In the genomic region with DNA sequence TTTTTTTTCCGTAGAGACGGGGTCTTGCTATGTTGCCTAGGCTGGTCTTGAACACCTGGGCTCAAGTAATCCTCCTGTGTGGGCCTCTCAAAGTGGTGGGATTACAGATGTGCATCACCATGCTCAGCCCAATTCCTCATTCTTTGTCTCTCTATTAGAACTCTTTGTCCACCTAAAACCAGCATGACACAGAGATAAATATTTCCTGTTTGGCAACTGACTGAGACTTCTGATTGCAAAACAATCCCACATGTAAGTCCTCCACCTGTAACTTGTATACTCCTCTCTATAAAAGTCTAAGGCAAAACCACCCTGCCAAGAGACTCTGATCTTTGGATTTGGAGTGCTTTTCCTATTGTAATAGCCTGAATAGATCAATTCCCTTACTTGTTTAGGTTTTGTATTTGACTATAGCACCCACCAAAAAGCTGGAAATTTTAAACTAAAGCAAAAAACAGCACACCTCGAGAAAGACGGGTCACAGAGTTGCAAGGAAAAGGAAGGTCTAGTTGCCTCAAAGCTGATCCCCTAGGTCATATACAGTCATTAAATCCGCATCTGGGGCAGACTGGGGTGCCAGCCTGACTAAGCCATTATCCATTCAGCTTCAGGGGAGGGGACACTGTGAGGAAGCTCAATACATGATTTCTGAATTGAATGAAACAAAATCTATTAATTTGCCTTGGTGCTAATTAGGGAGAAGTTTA, we compare ENCODE assay signal across 9 cellular contexts. TPM values are rescaled to one million over a fixed set of nuclear protein-coding genes. Genes with fewer than 3 reads are reported as not detected.
DNase-seq lines count a peak whose midpoint lies in the region; ATAC-seq and TF ChIP-seq lines count a peak whose summit lies in the region.
"Had no signal": no experiment of that assay in that cellular context is flagged by ENCODE, and none has a peak within 500 bp of the region (broad histone marks: within the 10 kb centered on the region; RNA-seq: fewer than 3 reads in every experiment).

No MANE protein-coding gene starts in this region.

- no peak for TF ChIP-seq POLR2A in right lobe of liver (IDR thresholded peaks at IDR 0.05)

- peak; percentile 54 to 83 (median 70) for ATAC-seq in right lobe of liver

- WGBS in right lobe of liver (ENCODE audit: insufficient coverage, low coverage, low lambda C conversion rate, missing lambda C conversion rate), result 61% methylated on average over 5 of the region's 5 CpGs

- H3K4me1 ChIP-seq in right lobe of liver, result peaks cover 0 to 19% (median 6%) of the 10 kb centered on the region in 4 donors

- TF ChIP-seq EP300 in Ishikawa (IDR thresholded peaks at IDR 0.05; ENCODE audit: borderline replicate concordance), result no peak

- in situ Hi-C loops in brain microvascular endothelial cell (cut with HindIII; ENCODE audit: low pct_ligation_motif_present, low sequenced_read_pairs), result loop anchor here (25.0 kb wide), 1 partner anchor 328 kb away; no protein-coding TSS in a partner anchor

- H3K27me3 ChIP-seq in right lobe of liver (no peaks in the 10 kb centered on the region), brain microvascular endothelial cell (replicated peaks) (no peaks in the 10 kb centered on the region)

- H3K27ac ChIP-seq in right lobe of liver (no peak overlapping the region), brain microvascular endothelial cell (no peak overlapping the region)

- DNase-seq in AG09309 (ENCODE audit: low read depth) (peak; percentile 59), amniotic epithelial cell (ENCODE audit: low read depth) (peak; percentile 91), right lobe of liver (no peak), medulla oblongata (ENCODE audit: extremely low spot score) (no peak), brain microvascular endothelial cell (no peak), GM10248 (ENCODE audit: extremely low spot score) (no peak), retina (no peak)
- DNase-seq: effector CD8-positive, alpha-beta T cell had no signal

- CTCF ChIA-PET in GM10248 (lab: Yijun Ruan, JAX), result interaction anchor here (0.8 to 3.5 kb wide), 5 partner anchors 11 to 381 kb away, joined by 3 to 30 read pairs (median 5); a partner anchor contains a TSS

- H3K4me3 ChIP-seq in AG09309 (ENCODE audit: control insufficient read depth, low read depth, low read length) (no peak overlapping the region), right lobe of liver (no peak overlapping the region), brain microvascular endothelial cell (ENCODE audit: low read depth, low read length) (no peak overlapping the region)

- no peak for TF ChIP-seq RAD21 in Ishikawa (IDR thresholded peaks at IDR 0.05; ENCODE audit: low read depth)

- intact Hi-C loops in right lobe of liver (cut with DNase I), result loop anchor here (5.0 to 10.0 kb wide), 4 partner anchors 238 to 330 kb away; no protein-coding TSS in a partner anchor

- H3K36me3 ChIP-seq in right lobe of liver, result peaks cover 0 to 4% (median 0%) of the 10 kb centered on the region in 4 donors
- no peaks in the 10 kb centered on the region for H3K36me3 ChIP-seq in brain microvascular endothelial cell (replicated peaks)

- TF ChIP-seq CTCF in AG09309 (IDR thresholded peaks at IDR 0.05; ENCODE audit: control insufficient read depth, insufficient read depth, low read depth, low read length, missing control alignments) (no peak), right lobe of liver (IDR thresholded peaks at IDR 0.05) (no peak), brain microvascular endothelial cell (IDR thresholded peaks at IDR 0.05; ENCODE audit: low read depth, low read length, missing control alignments) (no peak), GM10248 (IDR thresholded peaks at IDR 0.05; ENCODE audit: control extremely low read depth, extremely low read depth, low read depth, missing control alignments) (no peak)

- POLR2A ChIA-PET in GM10248 (lab: Yijun Ruan, JAX), result no interaction called here

- H3K9me3 ChIP-seq in right lobe of liver, result no peaks in the 10 kb centered on the region

TF ChIP-seq in Ishikawa, 13 proteins besides CTCF, POLR2A, EP300 and RAD21:
- TF ChIP-seq YY1 (IDR thresholded peaks at IDR 0.05; ENCODE audit: low read depth) (no peak), NFIC (IDR thresholded peaks at IDR 0.05) (peak; percentile 64), TAF1 (IDR thresholded peaks at IDR 0.05; ENCODE audit: low read depth) (no peak), EGR1 (IDR thresholded peaks at IDR 0.05) (no peak), TCF12 (IDR thresholded peaks at IDR 0.05; ENCODE audit: low read depth) (peak; percentile 51), CEBPB (IDR thresholded peaks at IDR 0.05) (peak; percentile 93), ZBTB7A (IDR thresholded peaks at IDR 0.05; ENCODE audit: low read depth) (no peak), TEAD4 (IDR thresholded peaks at IDR 0.05) (no peak), CREB1 (IDR thresholded peaks at IDR 0.05; ENCODE audit: low read depth) (no peak), FOXM1 (IDR thresholded peaks at IDR 0.05; ENCODE audit: borderline replicate concordance, low read depth) (no peak)
- TF ChIP-seq, protein P1, sequence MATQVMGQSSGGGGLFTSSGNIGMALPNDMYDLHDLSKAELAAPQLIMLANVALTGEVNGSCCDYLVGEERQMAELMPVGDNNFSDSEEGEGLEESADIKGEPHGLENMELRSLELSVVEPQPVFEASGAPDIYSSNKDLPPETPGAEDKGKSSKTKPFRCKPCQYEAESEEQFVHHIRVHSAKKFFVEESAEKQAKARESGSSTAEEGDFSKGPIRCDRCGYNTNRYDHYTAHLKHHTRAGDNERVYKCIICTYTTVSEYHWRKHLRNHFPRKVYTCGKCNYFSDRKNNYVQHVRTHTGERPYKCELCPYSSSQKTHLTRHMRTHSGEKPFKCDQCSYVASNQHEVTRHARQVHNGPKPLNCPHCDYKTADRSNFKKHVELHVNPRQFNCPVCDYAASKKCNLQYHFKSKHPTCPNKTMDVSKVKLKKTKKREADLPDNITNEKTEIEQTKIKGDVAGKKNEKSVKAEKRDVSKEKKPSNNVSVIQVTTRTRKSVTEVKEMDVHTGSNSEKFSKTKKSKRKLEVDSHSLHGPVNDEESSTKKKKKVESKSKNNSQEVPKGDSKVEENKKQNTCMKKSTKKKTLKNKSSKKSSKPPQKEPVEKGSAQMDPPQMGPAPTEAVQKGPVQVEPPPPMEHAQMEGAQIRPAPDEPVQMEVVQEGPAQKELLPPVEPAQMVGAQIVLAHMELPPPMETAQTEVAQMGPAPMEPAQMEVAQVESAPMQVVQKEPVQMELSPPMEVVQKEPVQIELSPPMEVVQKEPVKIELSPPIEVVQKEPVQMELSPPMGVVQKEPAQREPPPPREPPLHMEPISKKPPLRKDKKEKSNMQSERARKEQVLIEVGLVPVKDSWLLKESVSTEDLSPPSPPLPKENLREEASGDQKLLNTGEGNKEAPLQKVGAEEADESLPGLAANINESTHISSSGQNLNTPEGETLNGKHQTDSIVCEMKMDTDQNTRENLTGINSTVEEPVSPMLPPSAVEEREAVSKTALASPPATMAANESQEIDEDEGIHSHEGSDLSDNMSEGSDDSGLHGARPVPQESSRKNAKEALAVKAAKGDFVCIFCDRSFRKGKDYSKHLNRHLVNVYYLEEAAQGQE (IDR thresholded peaks at IDR 0.05; ENCODE audit: low read depth), result no peak
- TF ChIP-seq, protein P2, sequence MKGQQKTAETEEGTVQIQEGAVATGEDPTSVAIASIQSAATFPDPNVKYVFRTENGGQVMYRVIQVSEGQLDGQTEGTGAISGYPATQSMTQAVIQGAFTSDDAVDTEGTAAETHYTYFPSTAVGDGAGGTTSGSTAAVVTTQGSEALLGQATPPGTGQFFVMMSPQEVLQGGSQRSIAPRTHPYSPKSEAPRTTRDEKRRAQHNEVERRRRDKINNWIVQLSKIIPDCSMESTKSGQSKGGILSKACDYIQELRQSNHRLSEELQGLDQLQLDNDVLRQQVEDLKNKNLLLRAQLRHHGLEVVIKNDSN (IDR thresholded peaks at IDR 0.05), result 0 out of 2 replicates have a peak, but pooled peaks have one; percentile 3
- TF ChIP-seq, protein P3, sequence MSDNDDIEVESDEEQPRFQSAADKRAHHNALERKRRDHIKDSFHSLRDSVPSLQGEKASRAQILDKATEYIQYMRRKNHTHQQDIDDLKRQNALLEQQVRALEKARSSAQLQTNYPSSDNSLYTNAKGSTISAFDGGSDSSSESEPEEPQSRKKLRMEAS (IDR thresholded peaks at IDR 0.05), result peak; percentile 57

RNA-seq across cellular contexts. Expression of a gene that starts 13.5 kb away (rescaled TPM):
- total RNA-seq in right lobe of liver, result 1 to 10 TPM; 1.1 to 2.8 (median 2.2) TPM

RNA-seq across cellular contexts. Expression of a gene that starts 45.3 kb away (rescaled TPM):
- total RNA-seq in right lobe of liver, result 100 to 1,000 TPM; 175 to 292 (median 237) TPM

RNA-seq across cellular contexts. Expression of a gene that starts 45.9 kb away (rescaled TPM):
- 1 to 10 TPM; 2.0 to 5.1 (median 4.3) TPM for total RNA-seq in right lobe of liver

Comparison
In these comparisons a context has a peak if more than half of its experiments do, and no peak if none do; other contexts are left out.
1. DNase-seq: peak in AG09309 (single experiment) and amniotic epithelial cell (single experiment); none in right lobe of liver (0 of 3), medulla oblongata (single experiment), brain microvascular endothelial cell (single experiment), GM10248 (single experiment) and retina (single experiment).